ENCODE assay signal across 14 cellular contexts in the genomic region with DNA sequence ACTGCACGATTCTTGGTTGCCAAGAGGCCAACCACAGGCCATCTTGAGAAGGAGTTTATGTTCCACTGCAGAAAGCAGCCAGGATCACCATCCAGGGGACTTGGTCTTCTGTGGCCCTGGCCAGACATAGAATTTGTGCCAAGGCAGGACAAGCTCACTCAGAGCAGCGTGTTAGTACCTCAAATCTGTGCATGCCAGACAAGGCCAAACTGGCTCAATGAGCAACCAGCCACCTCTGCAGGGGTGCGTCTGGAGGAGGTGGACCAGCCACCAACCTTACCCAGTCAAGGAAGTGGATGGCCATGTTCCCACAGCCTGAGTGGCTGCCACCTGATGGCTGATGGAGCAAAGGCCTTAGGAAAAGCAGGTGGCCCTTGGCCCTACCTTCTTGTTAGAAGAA. TPM values are rescaled to one million over a fixed set of nuclear protein-coding genes. Genes with fewer than 3 reads are reported as not detected.
"Had no signal": no experiment of that assay in that cellular context is flagged by ENCODE, and none has a peak within 500 bp of the region (broad histone marks: within the 10 kb centered on the region; RNA-seq: fewer than 3 reads in every experiment).

No MANE protein-coding gene starts in this region.

RNA-seq across cellular contexts. Expression of gene POTEM, which starts 48.0 kb away (rescaled TPM):
- total RNA-seq: activated CD4-positive, alpha-beta memory T cell treated with anti-CD3 and anti-CD28 coated beads for 36 hours; activated CD4-positive, alpha-beta memory T cell treated with anti-CD3 and anti-CD28 coated beads, Interleukin-2, amount 10 ng/mL, durations not matched to agents 7 days and 5 days; activated CD4-positive, alpha-beta T cell treated with anti-CD3 and anti-CD28 coated beads for 36 hours; activated CD4-positive, alpha-beta T cell treated with anti-CD3 and anti-CD28 coated beads, Interleukin-2, amount 10 ng/mL, durations not matched to agents 24 days and 14 days; activated CD4-positive, alpha-beta T cell treated with anti-CD3 and anti-CD28 coated beads, Interleukin-2, amount 10 ng/mL, durations not matched to agents 7 days and 5 days; activated CD8-positive, alpha-beta memory T cell treated with anti-CD3 and anti-CD28 coated beads for 36 hours; activated CD8-positive, alpha-beta memory T cell treated with anti-CD3 and anti-CD28 coated beads, Interleukin-2, amount 10 ng/mL, durations not matched to agents 7 days and 5 days; activated CD8-positive, alpha-beta T cell treated with anti-CD3 and anti-CD28 coated beads for 36 hours; activated CD8-positive, alpha-beta T cell treated with anti-CD3 and anti-CD28 coated beads, Interleukin-2, amount 10 ng/mL, durations not matched to agents 7 days and 5 days; T-cell; T-helper 1 cell treated with Interleukin-12 subunit alpha and Interleukin-12 subunit beta and Interleukin-4 antibody, amounts not matched to agents 30 ng/mL and 1 ng/mL, for 36 hours; T-helper 17 cell; T-helper 2 cell treated with Interferon-gamma antibody and Interleukin-4, amounts not matched to agents 100 ng/mL and 5 ng/mL, for 36 hours; WTC11 had no signal
